16 cellular contexts compared by ENCODE assay signal in genomic region chr2:219210572-219211362, GRCh38. TPM values are rescaled to one million over a fixed set of nuclear protein-coding genes. Genes with fewer than 3 reads are reported as not detected.
DNase-seq lines count a peak whose midpoint lies in the region; ATAC-seq and TF ChIP-seq lines count a peak whose summit lies in the region.
"Had no signal": no experiment of that assay in that cellular context is flagged by ENCODE, and none has a peak within 500 bp of the region (broad histone marks: within the 10 kb centered on the region; RNA-seq: fewer than 3 reads in every experiment).

No MANE protein-coding gene starts in this region.

- H3K9me2 ChIP-seq in PC-3 (replicated peaks; ENCODE audit: low read length), result no peaks in the 10 kb centered on the region

- ATAC-seq in activated CD4-positive, alpha-beta T cell treated with anti-CD3 and anti-CD28 coated beads for 36 hours, result no peak
- no peak for ATAC-seq in PC-3
- no peak for ATAC-seq in GM21360 (IDR thresholded peaks at IDR 0.05; ENCODE audit: unreplicated experiment)
- no peak for ATAC-seq in GM21619 (IDR thresholded peaks at IDR 0.05; ENCODE audit: unreplicated experiment)

- intact Hi-C loops in activated CD4-positive, alpha-beta T cell treated with anti-CD3 and anti-CD28 coated beads for 36 hours (cut with DNase I, micrococcal nuclease), result loop anchor here (1.0 kb wide), 2 partner anchors 39 to 50 kb away; partner anchors contain the start of gene NHEJ1 (in 2 of the 2)
- intact Hi-C loops in PC-3 (cut with micrococcal nuclease) (loop anchor here (1.0 kb wide), 1 partner anchor 50 kb away; the partner anchor contains the start of gene NHEJ1), sigmoid colon (cut with DNase I) (no loop called here)

- no peaks in the 10 kb centered on the region for H4K20me1 ChIP-seq in PC-3 (ENCODE audit: low read length)

- no peak overlapping the region for H3K4me3 Mint-ChIP-seq in activated CD4-positive, alpha-beta T cell treated with anti-CD3 and anti-CD28 coated beads for 36 hours
- H3K4me3 Mint-ChIP-seq in chondrocyte (ENCODE audit: unreplicated experiment), result no peak overlapping the region

- no peaks in the 10 kb centered on the region for H3F3A ChIP-seq in PC-3 (ENCODE audit: low read length, unreplicated experiment)

- peak overlapping the region; percentile 13 for H3K27ac Mint-ChIP-seq in activated CD4-positive, alpha-beta T cell treated with anti-CD3 and anti-CD28 coated beads for 36 hours
- peak overlapping the region; percentile 49 for H3K27ac Mint-ChIP-seq in chondrocyte (ENCODE audit: unreplicated experiment)

- no peak for TF ChIP-seq POLR2A in sigmoid colon (IDR thresholded peaks at IDR 0.05)

- peaks cover 5% of the 10 kb centered on the region; the same call in 1 of the 2 replicates for H3K79me2 ChIP-seq in PC-3 (ENCODE audit: low read length)

- POLR2A ChIA-PET in activated CD4-positive, alpha-beta T cell treated with anti-CD3 and anti-CD28 coated beads for 36 hours (lab: Charles Lee), result no interaction called here
- POLR2A ChIA-PET in PC-3 (lab: Charles Lee; ENCODE audit: unreplicated experiment), result no interaction called here

- H3K36me3 ChIP-seq in PC-3 (ENCODE audit: low read depth, low read length) (peaks cover 4% of the 10 kb centered on the region), sigmoid colon (peaks cover 9 to 63% (median 43%) of the 10 kb centered on the region in 4 donors)

- no peak overlapping the region for H3K9ac ChIP-seq in PC-3 (ENCODE audit: low read length)

- peaks cover 39% of the 10 kb centered on the region for H3K36me3 Mint-ChIP-seq in activated CD4-positive, alpha-beta T cell treated with anti-CD3 and anti-CD28 coated beads for 36 hours (ENCODE audit: low read depth)
- peaks cover 17% of the 10 kb centered on the region for H3K36me3 Mint-ChIP-seq in chondrocyte (ENCODE audit: low read depth)

- no peaks in the 10 kb centered on the region for H3K9me3 Mint-ChIP-seq in activated CD4-positive, alpha-beta T cell treated with anti-CD3 and anti-CD28 coated beads for 36 hours (ENCODE audit: low read depth)
- no peaks in the 10 kb centered on the region for H3K9me3 Mint-ChIP-seq in chondrocyte (ENCODE audit: low read depth)

- DNase-seq in activated CD4-positive, alpha-beta T cell treated with anti-CD3 and anti-CD28 coated beads for 36 hours, result no peak
- no peak for DNase-seq in activated CD4-positive, alpha-beta T cell treated with anti-CD3 and anti-CD28 coated beads, Interleukin-2, amount 50 U/mL, for 1 hour
- DNase-seq in PC-3 (peak; percentile 0), chondrocyte (ENCODE audit: low spot score) (no peak), sigmoid colon (peak; percentile 60), NCI-H774 (lab: John Stamatoyannopoulos, UW) (no peak)
- DNase-seq: dorsolateral prefrontal cortex, NCI-H1048, NCI-H2107, NCI-H748 treated with DMSO at 0.1 percent for 48 hours, nucleus accumbens had no signal

- TF ChIP-seq EP300 in sigmoid colon (IDR thresholded peaks at IDR 0.05), result no peak

- H3K4me1 ChIP-seq in PC-3 (ENCODE audit: insufficient read depth, low read length) (peaks cover 20% of the 10 kb centered on the region), sigmoid colon (peaks cover 0 to 22% (median 19%) of the 10 kb centered on the region in 4 donors)

- no peak overlapping the region for H3K4me2 ChIP-seq in PC-3 (ENCODE audit: low read length)
- H3K4me2 ChIP-seq: A549 had no signal

- H3K4me3 ChIP-seq in PC-3 (ENCODE audit: low read length), result no peak overlapping the region
- no peak overlapping the region for H3K4me3 ChIP-seq in sigmoid colon
- H3K4me3 ChIP-seq: A549, dorsolateral prefrontal cortex, right lobe of liver had no signal

- CTCF ChIA-PET in activated CD4-positive, alpha-beta T cell treated with anti-CD3 and anti-CD28 coated beads for 36 hours (lab: Charles Lee), result interaction anchor here (0.6 to 1.7 kb wide), 10 partner anchors 28 to 320 kb away, joined by 3 to 13 read pairs (median 4); partner anchors contain the start of genes CNPPD1, DNAJB2 and SLC23A3
- CTCF ChIA-PET in PC-3 (lab: Charles Lee), result interaction anchor here (0.6 kb wide), 1 partner anchor 94 kb away, joined by 3 read pairs; no protein-coding TSS in a partner anchor

- H3K27ac ChIP-seq in PC-3 (ENCODE audit: low read length), result no peak overlapping the region
- H3K27ac ChIP-seq in sigmoid colon, result no peak overlapping the region
- H3K27ac ChIP-seq: A549, dorsolateral prefrontal cortex, right lobe of liver had no signal

- TF ChIP-seq CTCF in PC-3 (conservative IDR thresholded peaks at IDR 0.05; ENCODE audit: low read depth, low read length), result no peak
- no peak for TF ChIP-seq CTCF in chondrocyte (IDR thresholded peaks at IDR 0.05)
- TF ChIP-seq CTCF in sigmoid colon (IDR thresholded peaks at IDR 0.05), result no peak

- H3K27me3 Mint-ChIP-seq in activated CD4-positive, alpha-beta T cell treated with anti-CD3 and anti-CD28 coated beads for 36 hours, result no peaks in the 10 kb centered on the region
- no peaks in the 10 kb centered on the region for H3K27me3 Mint-ChIP-seq in chondrocyte (ENCODE audit: low read depth)

- BruUV-seq in PC-3 (replicated peaks; lab: Mats Ljungman, UMichigan), result no TSS peak

- H3K27me3 ChIP-seq in PC-3 (ENCODE audit: low read length), result no peaks in the 10 kb centered on the region
- no peaks in the 10 kb centered on the region for H3K27me3 ChIP-seq in sigmoid colon
- H3K27me3 ChIP-seq: dorsolateral prefrontal cortex, right lobe of liver had no signal

- 93 to 95% methylated on average over 23 of the region's 23 CpGs for WGBS in sigmoid colon, 2 donors

- no peak overlapping the region for H2AFZ ChIP-seq in PC-3 (ENCODE audit: low read length)

- no peaks in the 10 kb centered on the region for H3K9me3 ChIP-seq in PC-3 (ENCODE audit: low read length)
- H3K9me3 ChIP-seq in sigmoid colon, result no peaks in the 10 kb centered on the region
- H3K9me3 ChIP-seq: A549, Caco-2, right lobe of liver had no signal

- peaks cover 37% of the 10 kb centered on the region for H3K4me1 Mint-ChIP-seq in activated CD4-positive, alpha-beta T cell treated with anti-CD3 and anti-CD28 coated beads for 36 hours
- peaks cover 26% of the 10 kb centered on the region for H3K4me1 Mint-ChIP-seq in chondrocyte (ENCODE audit: low read depth)

RNA-seq across cellular contexts. Expression of gene ZFAND2B, which starts 4.2 kb away (rescaled TPM):
- total RNA-seq in activated CD4-positive, alpha-beta T cell treated with anti-CD3 and anti-CD28 coated beads for 36 hours, result 10 to 100 TPM; 21.5 to 27.6 TPM
- total RNA-seq in PC-3 (2014; rRNA removed) (47.5 and 49.5 TPM in 2 replicates), chondrocyte (28.6 to 29.8 TPM (median 29.3 TPM) in 3 replicates), sigmoid colon (10 to 100 TPM; 26.9 to 55.8 (median 45.6) TPM)
- 100 to 1,000 TPM in 1 of 3 donors, 10 to 100 TPM in 2; 52.4 to 103 (median 95.5) TPM for polyA plus RNA-seq in sigmoid colon

RNA-seq across cellular contexts. Expression of gene ABCB6, which starts 8.0 kb away (rescaled TPM):
- total RNA-seq in activated CD4-positive, alpha-beta T cell treated with anti-CD3 and anti-CD28 coated beads for 36 hours, result 10 to 100 TPM; 18.2 to 21.9 TPM
- 21.1 and 23.9 TPM in 2 replicates for total RNA-seq in PC-3 (2014; rRNA removed)
- 27.1 to 39.0 TPM (median 27.4 TPM) in 3 replicates for total RNA-seq in chondrocyte
- 10 to 100 TPM; 11.8 to 23.0 (median 16.1) TPM for total RNA-seq in sigmoid colon
- 10 to 100 TPM in 1 of 3 donors, 1 to 10 TPM in 1, not detected in 1; 4.8 to 39.3 TPM for polyA plus RNA-seq in sigmoid colon

RNA-seq across cellular contexts. Expression of gene ATG9A, which starts 18.7 kb away (rescaled TPM):
- 10 to 100 TPM; 43.5 to 45.6 TPM for total RNA-seq in activated CD4-positive, alpha-beta T cell treated with anti-CD3 and anti-CD28 coated beads for 36 hours
- 59.6 and 77.2 TPM in 2 replicates for total RNA-seq in PC-3 (2014; rRNA removed)
- total RNA-seq in chondrocyte, result 75.2 to 82.8 TPM (median 75.5 TPM) in 3 replicates
- 10 to 100 TPM; 28.8 to 32.0 (median 29.8) TPM for total RNA-seq in sigmoid colon
- 10 to 100 TPM in 2 of 3 donors, 1 to 10 TPM in 1; 7.6 to 40.6 (median 10.2) TPM for polyA plus RNA-seq in sigmoid colon

RNA-seq across cellular contexts. Expression of gene ANKZF1, which starts 18.8 kb away (rescaled TPM):
- total RNA-seq in activated CD4-positive, alpha-beta T cell treated with anti-CD3 and anti-CD28 coated beads for 36 hours, result 100 to 1,000 TPM; 140 to 166 TPM
- total RNA-seq in PC-3 (2014; rRNA removed) (67.9 and 78.5 TPM in 2 replicates), chondrocyte (27.9 to 38.0 TPM (median 35.9 TPM) in 3 replicates), sigmoid colon (10 to 100 TPM; 28.1 to 52.6 (median 41.1) TPM)
- polyA plus RNA-seq in sigmoid colon, result 10 to 100 TPM in 1 of 3 donors, 1 to 10 TPM in 2; 9.0 to 36.9 (median 9.7) TPM

RNA-seq across cellular contexts. Expression of gene RETREG2, which starts 32.7 kb away (rescaled TPM):
- total RNA-seq in activated CD4-positive, alpha-beta T cell treated with anti-CD3 and anti-CD28 coated beads for 36 hours, result 10 to 100 TPM; 58.8 to 70.1 TPM
- total RNA-seq in PC-3 (2014; rRNA removed) (61.0 and 87.2 TPM in 2 replicates), chondrocyte (81.1 to 88.0 TPM (median 85.0 TPM) in 3 replicates), sigmoid colon (10 to 100 TPM; 37.3 to 48.2 (median 43.2) TPM)
- polyA plus RNA-seq in sigmoid colon, result 10 to 100 TPM; 36.6 to 81.3 (median 43.5) TPM

Comparison
In these comparisons a context has a peak if more than half of its experiments do, and no peak if none do; other contexts are left out.
1. DNase-seq: peak in PC-3 (single experiment) and sigmoid colon (single experiment); none in activated CD4-positive, alpha-beta T cell treated with anti-CD3 and anti-CD28 coated beads for 36 hours (single experiment), activated CD4-positive, alpha-beta T cell treated with anti-CD3 and anti-CD28 coated beads, Interleukin-2, amount 50 U/mL, for 1 hour (single experiment), chondrocyte (single experiment) and NCI-H774 (single experiment).